In genomic region chr1:94807742-94808491, GRCh38 we compare ENCODE assay signal across 1 cellular context.
A peak's percentile ranks its signal among the peaks of the same experiment; 100 is the strongest.
TF ChIP-seq lines count a peak whose summit lies in the region.

No MANE protein-coding gene starts in this region.

TF ChIP-seq in HepG2, 621 proteins besides CTCF, POLR2A, EP300 and RAD21 (continued from another document and continues in another):
- TF ChIP-seq, protein P1, sequence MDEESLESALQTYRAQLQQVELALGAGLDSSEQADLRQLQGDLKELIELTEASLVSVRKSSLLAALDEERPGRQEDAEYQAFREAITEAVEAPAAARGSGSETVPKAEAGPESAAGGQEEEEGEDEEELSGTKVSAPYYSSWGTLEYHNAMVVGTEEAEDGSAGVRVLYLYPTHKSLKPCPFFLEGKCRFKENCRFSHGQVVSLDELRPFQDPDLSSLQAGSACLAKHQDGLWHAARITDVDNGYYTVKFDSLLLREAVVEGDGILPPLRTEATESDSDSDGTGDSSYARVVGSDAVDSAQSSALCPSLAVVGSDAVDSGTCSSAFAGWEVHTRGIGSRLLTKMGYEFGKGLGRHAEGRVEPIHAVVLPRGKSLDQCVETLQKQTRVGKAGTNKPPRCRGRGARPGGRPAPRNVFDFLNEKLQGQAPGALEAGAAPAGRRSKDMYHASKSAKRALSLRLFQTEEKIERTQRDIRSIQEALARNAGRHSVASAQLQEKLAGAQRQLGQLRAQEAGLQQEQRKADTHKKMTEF (CRISPR knock-in tag; IDR thresholded peaks at IDR 0.05) = 0 out of 2 replicates have a peak, but pooled peaks have one; percentile 25
- TF ChIP-seq TAF1 (CRISPR knock-in tag; IDR thresholded peaks at IDR 0.05) (no peak), CBFB (CRISPR knock-in tag; IDR thresholded peaks at IDR 0.05) (peak; percentile 99), RELA (CRISPR knock-in tag; IDR thresholded peaks at IDR 0.05) (no peak), ZNF550 (CRISPR knock-in tag; IDR thresholded peaks at IDR 0.05; ENCODE audit: borderline replicate concordance) (no peak), EED (CRISPR knock-in tag; IDR thresholded peaks at IDR 0.05) (no peak), ASH2L (IDR thresholded peaks at IDR 0.05; ENCODE audit: insufficient read length, low read depth, low read length) (no peak), ATRX (CRISPR knock-in tag; IDR thresholded peaks at IDR 0.05; ENCODE audit: borderline replicate concordance) (no peak), ATF7-NPFF (CRISPR knock-in tag; IDR thresholded peaks at IDR 0.05; ENCODE audit: low read depth) (no peak), SMAD3 (CRISPR knock-in tag; IDR thresholded peaks at IDR 0.05) (no peak), ZNF569 (CRISPR knock-in tag; IDR thresholded peaks at IDR 0.05; ENCODE audit: borderline replicate concordance) (no peak), ZNF883 (CRISPR knock-in tag; IDR thresholded peaks at IDR 0.05; ENCODE audit: not compliant biosample characterization) (no peak), TFAP4 (IDR thresholded peaks at IDR 0.05; ENCODE audit: borderline replicate concordance, low read depth) (no peak), AGO2 (optimal IDR thresholded peaks at IDR 0.05; ENCODE audit: low read depth, low read length) (no peak), CREM (IDR thresholded peaks at IDR 0.05) (peak; percentile 24; the same call in 1 of the 2 replicates), CREM (CRISPR knock-in tag; IDR thresholded peaks at IDR 0.05) (no peak), MAFG (CRISPR knock-in tag; IDR thresholded peaks at IDR 0.05) (no peak), GLMP (CRISPR knock-in tag; IDR thresholded peaks at IDR 0.05; ENCODE audit: borderline replicate concordance) (no peak), HMG20A (CRISPR knock-in tag; IDR thresholded peaks at IDR 0.05; ENCODE audit: borderline replicate concordance) (peak; percentile 79; the same call in 1 of the 2 replicates), ZNF710 (CRISPR knock-in tag; IDR thresholded peaks at IDR 0.05; ENCODE audit: borderline replicate concordance) (no peak), ZFP37 (CRISPR knock-in tag; IDR thresholded peaks at IDR 0.05; ENCODE audit: borderline replicate concordance) (no peak), ZNF30 (CRISPR knock-in tag; IDR thresholded peaks at IDR 0.05) (no peak), NR2F2 (IDR thresholded peaks at IDR 0.05; ENCODE audit: borderline replicate concordance, low read depth) (peak; percentile 91), ZNF619 (CRISPR knock-in tag; IDR thresholded peaks at IDR 0.05) (no peak), ZNF207 (IDR thresholded peaks at IDR 0.05; ENCODE audit: borderline replicate concordance) (no peak), CBX2 (IDR thresholded peaks at IDR 0.05; ENCODE audit: low read depth, low read length) (no peak), CBX2 (CRISPR knock-in tag; IDR thresholded peaks at IDR 0.05; ENCODE audit: low read depth) (no peak), STAT5B (CRISPR knock-in tag; IDR thresholded peaks at IDR 0.05) (no peak), SNRNP70 (IDR thresholded peaks at IDR 0.05; ENCODE audit: low read depth, low read length) (no peak), KAT7 (CRISPR knock-in tag; IDR thresholded peaks at IDR 0.05; ENCODE audit: borderline replicate concordance) (no peak), ZNF75D (CRISPR knock-in tag; IDR thresholded peaks at IDR 0.05; ENCODE audit: borderline replicate concordance) (no peak), TCF7 (IDR thresholded peaks at IDR 0.05; ENCODE audit: low read depth) (peak; percentile 74), TBX2 (CRISPR knock-in tag; IDR thresholded peaks at IDR 0.05; ENCODE audit: borderline replicate concordance) (peak; percentile 74; the same call in 1 of the 2 replicates), ZNF652 (CRISPR knock-in tag; IDR thresholded peaks at IDR 0.05; ENCODE audit: borderline replicate concordance, low read depth) (no peak), SOX13 (IDR thresholded peaks at IDR 0.05) (no peak), SOX13 (CRISPR knock-in tag; conservative IDR thresholded peaks at IDR 0.05 in 1 of 2, IDR thresholded peaks at IDR 0.05 in 1 of 2) (peak in 1 of 2 experiments; percentile 73; a peak in 2 of 4 replicates), SP5 (CRISPR knock-in tag; IDR thresholded peaks at IDR 0.05; ENCODE audit: borderline replicate concordance, low read depth) (peak; percentile 44; the same call in 1 of the 2 replicates), RNF2 (conservative IDR thresholded peaks at IDR 0.05; ENCODE audit: low read depth) (no peak), ZNF230 (CRISPR knock-in tag; IDR thresholded peaks at IDR 0.05) (0 out of 2 replicates have a peak, but pooled peaks have one; percentile 39), NFYC (CRISPR knock-in tag; IDR thresholded peaks at IDR 0.05) (no peak), HNF1A (IDR thresholded peaks at IDR 0.05; ENCODE audit: low read depth) (no peak), HNF1A (CRISPR knock-in tag; IDR thresholded peaks at IDR 0.05; ENCODE audit: borderline replicate concordance) (no peak; the same call in 1 of the 2 replicates), LBX2 (CRISPR knock-in tag; IDR thresholded peaks at IDR 0.05; ENCODE audit: borderline replicate concordance) (no peak)
- TF ChIP-seq, protein P2, sequence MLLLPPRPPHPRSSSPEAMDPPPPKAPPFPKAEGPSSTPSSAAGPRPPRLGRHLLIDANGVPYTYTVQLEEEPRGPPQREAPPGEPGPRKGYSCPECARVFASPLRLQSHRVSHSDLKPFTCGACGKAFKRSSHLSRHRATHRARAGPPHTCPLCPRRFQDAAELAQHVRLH (CRISPR knock-in tag; IDR thresholded peaks at IDR 0.05; ENCODE audit: borderline replicate concordance, low read depth) = no peak
- TF ChIP-seq, protein P3, sequence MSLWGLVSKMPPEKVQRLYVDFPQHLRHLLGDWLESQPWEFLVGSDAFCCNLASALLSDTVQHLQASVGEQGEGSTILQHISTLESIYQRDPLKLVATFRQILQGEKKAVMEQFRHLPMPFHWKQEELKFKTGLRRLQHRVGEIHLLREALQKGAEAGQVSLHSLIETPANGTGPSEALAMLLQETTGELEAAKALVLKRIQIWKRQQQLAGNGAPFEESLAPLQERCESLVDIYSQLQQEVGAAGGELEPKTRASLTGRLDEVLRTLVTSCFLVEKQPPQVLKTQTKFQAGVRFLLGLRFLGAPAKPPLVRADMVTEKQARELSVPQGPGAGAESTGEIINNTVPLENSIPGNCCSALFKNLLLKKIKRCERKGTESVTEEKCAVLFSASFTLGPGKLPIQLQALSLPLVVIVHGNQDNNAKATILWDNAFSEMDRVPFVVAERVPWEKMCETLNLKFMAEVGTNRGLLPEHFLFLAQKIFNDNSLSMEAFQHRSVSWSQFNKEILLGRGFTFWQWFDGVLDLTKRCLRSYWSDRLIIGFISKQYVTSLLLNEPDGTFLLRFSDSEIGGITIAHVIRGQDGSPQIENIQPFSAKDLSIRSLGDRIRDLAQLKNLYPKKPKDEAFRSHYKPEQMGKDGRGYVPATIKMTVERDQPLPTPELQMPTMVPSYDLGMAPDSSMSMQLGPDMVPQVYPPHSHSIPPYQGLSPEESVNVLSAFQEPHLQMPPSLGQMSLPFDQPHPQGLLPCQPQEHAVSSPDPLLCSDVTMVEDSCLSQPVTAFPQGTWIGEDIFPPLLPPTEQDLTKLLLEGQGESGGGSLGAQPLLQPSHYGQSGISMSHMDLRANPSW (CRISPR knock-in tag; IDR thresholded peaks at IDR 0.05; ENCODE audit: borderline replicate concordance) = no peak
- TF ChIP-seq, protein P4, sequence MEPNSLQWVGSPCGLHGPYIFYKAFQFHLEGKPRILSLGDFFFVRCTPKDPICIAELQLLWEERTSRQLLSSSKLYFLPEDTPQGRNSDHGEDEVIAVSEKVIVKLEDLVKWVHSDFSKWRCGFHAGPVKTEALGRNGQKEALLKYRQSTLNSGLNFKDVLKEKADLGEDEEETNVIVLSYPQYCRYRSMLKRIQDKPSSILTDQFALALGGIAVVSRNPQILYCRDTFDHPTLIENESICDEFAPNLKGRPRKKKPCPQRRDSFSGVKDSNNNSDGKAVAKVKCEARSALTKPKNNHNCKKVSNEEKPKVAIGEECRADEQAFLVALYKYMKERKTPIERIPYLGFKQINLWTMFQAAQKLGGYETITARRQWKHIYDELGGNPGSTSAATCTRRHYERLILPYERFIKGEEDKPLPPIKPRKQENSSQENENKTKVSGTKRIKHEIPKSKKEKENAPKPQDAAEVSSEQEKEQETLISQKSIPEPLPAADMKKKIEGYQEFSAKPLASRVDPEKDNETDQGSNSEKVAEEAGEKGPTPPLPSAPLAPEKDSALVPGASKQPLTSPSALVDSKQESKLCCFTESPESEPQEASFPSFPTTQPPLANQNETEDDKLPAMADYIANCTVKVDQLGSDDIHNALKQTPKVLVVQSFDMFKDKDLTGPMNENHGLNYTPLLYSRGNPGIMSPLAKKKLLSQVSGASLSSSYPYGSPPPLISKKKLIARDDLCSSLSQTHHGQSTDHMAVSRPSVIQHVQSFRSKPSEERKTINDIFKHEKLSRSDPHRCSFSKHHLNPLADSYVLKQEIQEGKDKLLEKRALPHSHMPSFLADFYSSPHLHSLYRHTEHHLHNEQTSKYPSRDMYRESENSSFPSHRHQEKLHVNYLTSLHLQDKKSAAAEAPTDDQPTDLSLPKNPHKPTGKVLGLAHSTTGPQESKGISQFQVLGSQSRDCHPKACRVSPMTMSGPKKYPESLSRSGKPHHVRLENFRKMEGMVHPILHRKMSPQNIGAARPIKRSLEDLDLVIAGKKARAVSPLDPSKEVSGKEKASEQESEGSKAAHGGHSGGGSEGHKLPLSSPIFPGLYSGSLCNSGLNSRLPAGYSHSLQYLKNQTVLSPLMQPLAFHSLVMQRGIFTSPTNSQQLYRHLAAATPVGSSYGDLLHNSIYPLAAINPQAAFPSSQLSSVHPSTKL (CRISPR knock-in tag; IDR thresholded peaks at IDR 0.05) = peak; percentile 85
- TF ChIP-seq, protein P5, sequence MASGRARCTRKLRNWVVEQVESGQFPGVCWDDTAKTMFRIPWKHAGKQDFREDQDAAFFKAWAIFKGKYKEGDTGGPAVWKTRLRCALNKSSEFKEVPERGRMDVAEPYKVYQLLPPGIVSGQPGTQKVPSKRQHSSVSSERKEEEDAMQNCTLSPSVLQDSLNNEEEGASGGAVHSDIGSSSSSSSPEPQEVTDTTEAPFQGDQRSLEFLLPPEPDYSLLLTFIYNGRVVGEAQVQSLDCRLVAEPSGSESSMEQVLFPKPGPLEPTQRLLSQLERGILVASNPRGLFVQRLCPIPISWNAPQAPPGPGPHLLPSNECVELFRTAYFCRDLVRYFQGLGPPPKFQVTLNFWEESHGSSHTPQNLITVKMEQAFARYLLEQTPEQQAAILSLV (CRISPR knock-in tag; IDR thresholded peaks at IDR 0.05; ENCODE audit: borderline replicate concordance) = no peak
